Comparison of ENCODE assay signal across 5 cellular contexts in the genomic region with DNA sequence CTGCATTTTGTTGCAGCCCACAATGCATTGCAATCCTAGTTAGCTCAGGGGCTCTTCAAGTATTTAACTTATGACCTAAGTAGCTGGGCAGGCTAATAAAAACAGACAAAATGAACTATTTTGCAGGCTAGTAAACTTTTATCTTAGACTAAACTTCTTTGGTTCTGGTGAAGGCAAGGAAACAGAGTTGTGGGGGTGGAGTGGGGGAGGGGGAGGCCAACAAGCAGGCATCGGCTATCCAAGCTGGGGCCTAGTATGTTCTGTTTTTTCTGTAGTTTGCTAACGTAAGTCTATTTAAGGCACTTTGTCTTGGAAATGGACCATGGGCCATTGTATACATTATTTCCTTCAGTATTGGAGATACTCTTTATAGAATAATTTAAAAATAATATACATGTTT. TPM values are rescaled to one million over a fixed set of nuclear protein-coding genes. Genes with fewer than 3 reads are reported as not detected.
"Had no signal": no experiment of that assay in that cellular context is flagged by ENCODE, and none has a peak within 500 bp of the region (broad histone marks: within the 10 kb centered on the region; RNA-seq: fewer than 3 reads in every experiment).

No MANE protein-coding gene starts in this region.

RNA-seq across cellular contexts. Expression of a gene that starts 31.5 kb away (rescaled TPM):
- total RNA-seq: HepG2, HT-29, HT1080, IMR-90 had no signal
- polyA plus RNA-seq: HepG2, IgD-negative memory B cell, IMR-90 had no signal
